In the genomic region with DNA sequence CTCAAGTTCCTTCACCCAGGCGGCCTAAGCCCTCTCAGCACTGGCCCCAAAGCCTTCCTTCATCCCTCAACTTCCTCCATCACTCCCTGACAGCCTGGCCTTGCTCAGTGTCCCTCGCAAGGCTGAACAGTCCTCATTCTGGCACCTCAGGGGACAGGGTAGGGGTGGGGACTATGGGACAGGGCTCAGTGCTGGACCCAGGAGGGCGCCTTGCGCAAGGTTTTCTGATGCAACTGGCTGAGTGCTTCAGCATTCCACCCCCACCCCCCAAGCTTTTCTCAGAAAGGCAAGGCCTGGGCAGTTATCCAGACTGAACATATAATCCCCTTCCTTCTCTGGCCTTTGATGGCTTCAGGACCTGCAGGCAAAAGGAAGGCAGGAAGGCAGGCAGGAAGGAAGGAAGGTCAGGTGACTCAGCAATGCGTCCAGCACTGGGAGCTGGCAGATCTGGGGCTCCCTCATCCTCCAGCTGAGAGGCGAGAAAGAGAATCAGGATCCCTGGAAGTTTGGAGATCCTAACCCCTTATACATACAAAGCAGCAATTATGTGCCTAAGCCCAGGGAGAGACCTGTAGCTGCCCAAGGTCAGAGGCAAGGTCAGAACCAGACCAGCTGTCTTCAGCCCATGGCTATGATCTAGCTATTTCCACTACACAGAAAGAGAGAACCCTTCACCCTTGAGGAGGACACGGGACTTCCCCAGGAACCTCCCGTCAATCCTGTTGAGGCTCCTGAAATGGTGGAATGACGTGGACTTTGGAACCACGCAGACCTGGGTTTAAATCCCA, we compare ENCODE assay signal across 1 cellular context.
A peak's percentile ranks its signal among the peaks of the same experiment; 100 is the strongest.
TF ChIP-seq lines count a peak whose summit lies in the region.

No MANE protein-coding gene starts in this region.

TF ChIP-seq in HepG2, 621 proteins besides CTCF, POLR2A, EP300 and RAD21 (continued from another document and continues in another):
- TF ChIP-seq, protein P1, sequence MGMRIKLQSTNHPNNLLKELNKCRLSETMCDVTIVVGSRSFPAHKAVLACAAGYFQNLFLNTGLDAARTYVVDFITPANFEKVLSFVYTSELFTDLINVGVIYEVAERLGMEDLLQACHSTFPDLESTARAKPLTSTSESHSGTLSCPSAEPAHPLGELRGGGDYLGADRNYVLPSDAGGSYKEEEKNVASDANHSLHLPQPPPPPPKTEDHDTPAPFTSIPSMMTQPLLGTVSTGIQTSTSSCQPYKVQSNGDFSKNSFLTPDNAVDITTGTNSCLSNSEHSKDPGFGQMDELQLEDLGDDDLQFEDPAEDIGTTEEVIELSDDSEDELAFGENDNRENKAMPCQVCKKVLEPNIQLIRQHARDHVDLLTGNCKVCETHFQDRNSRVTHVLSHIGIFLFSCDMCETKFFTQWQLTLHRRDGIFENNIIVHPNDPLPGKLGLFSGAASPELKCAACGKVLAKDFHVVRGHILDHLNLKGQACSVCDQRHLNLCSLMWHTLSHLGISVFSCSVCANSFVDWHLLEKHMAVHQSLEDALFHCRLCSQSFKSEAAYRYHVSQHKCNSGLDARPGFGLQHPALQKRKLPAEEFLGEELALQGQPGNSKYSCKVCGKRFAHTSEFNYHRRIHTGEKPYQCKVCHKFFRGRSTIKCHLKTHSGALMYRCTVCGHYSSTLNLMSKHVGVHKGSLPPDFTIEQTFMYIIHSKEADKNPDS (CRISPR knock-in tag; IDR thresholded peaks at IDR 0.05): peak; percentile 97
- peak; percentile 100 for TF ChIP-seq ZNF34 (CRISPR knock-in tag; IDR thresholded peaks at IDR 0.05; ENCODE audit: borderline replicate concordance)
- TF ChIP-seq SP140L (CRISPR knock-in tag; IDR thresholded peaks at IDR 0.05; ENCODE audit: borderline replicate concordance): peak; percentile 91; the same call in 1 of the 2 replicates
- TF ChIP-seq ATF7-NPFF (CRISPR knock-in tag; IDR thresholded peaks at IDR 0.05; ENCODE audit: low read depth): peak; percentile 65; the same call in 1 of the 2 replicates
- peak; percentile 91 for TF ChIP-seq ZNF317 (CRISPR knock-in tag; IDR thresholded peaks at IDR 0.05)
- peak; percentile 93 for TF ChIP-seq PHF5A (CRISPR knock-in tag; IDR thresholded peaks at IDR 0.05; ENCODE audit: low read depth, unreplicated experiment)
- peak; percentile 95 for TF ChIP-seq TEAD3 (CRISPR knock-in tag; optimal IDR thresholded peaks at IDR 0.05; ENCODE audit: borderline replicate concordance)
- TF ChIP-seq FOXA3 (CRISPR knock-in tag; IDR thresholded peaks at IDR 0.05): peak; percentile 93
- TF ChIP-seq, protein P2, sequence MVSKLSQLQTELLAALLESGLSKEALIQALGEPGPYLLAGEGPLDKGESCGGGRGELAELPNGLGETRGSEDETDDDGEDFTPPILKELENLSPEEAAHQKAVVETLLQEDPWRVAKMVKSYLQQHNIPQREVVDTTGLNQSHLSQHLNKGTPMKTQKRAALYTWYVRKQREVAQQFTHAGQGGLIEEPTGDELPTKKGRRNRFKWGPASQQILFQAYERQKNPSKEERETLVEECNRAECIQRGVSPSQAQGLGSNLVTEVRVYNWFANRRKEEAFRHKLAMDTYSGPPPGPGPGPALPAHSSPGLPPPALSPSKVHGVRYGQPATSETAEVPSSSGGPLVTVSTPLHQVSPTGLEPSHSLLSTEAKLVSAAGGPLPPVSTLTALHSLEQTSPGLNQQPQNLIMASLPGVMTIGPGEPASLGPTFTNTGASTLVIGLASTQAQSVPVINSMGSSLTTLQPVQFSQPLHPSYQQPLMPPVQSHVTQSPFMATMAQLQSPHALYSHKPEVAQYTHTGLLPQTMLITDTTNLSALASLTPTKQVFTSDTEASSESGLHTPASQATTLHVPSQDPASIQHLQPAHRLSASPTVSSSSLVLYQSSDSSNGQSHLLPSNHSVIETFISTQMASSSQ (IDR thresholded peaks at IDR 0.05; ENCODE audit: low read depth): peak; percentile 83
- TF ChIP-seq, protein P2 (CRISPR knock-in tag; IDR thresholded peaks at IDR 0.05; ENCODE audit: borderline replicate concordance): peak; percentile 96
- TF ChIP-seq GATA4 (IDR thresholded peaks at IDR 0.05; ENCODE audit: borderline replicate concordance, low read depth): peak; percentile 71
- TF ChIP-seq YY1 (IDR thresholded peaks at IDR 0.05; ENCODE audit: insufficient read depth, insufficient replicate concordance, low read depth, low read length): peak; percentile 63
- peak; percentile 86 for TF ChIP-seq KMT2B (CRISPR knock-in tag; IDR thresholded peaks at IDR 0.05)
- no peak; the same call in 1 of the 2 replicates for TF ChIP-seq NFE2L1 (CRISPR knock-in tag; IDR thresholded peaks at IDR 0.05; ENCODE audit: borderline replicate concordance)
- TF ChIP-seq FOXA1 (IDR thresholded peaks at IDR 0.05): no peak
- peak; percentile 66; the same call in 1 of the 2 replicates for TF ChIP-seq FOXA1 (CRISPR knock-in tag; IDR thresholded peaks at IDR 0.05)
- TF ChIP-seq, protein P3, sequence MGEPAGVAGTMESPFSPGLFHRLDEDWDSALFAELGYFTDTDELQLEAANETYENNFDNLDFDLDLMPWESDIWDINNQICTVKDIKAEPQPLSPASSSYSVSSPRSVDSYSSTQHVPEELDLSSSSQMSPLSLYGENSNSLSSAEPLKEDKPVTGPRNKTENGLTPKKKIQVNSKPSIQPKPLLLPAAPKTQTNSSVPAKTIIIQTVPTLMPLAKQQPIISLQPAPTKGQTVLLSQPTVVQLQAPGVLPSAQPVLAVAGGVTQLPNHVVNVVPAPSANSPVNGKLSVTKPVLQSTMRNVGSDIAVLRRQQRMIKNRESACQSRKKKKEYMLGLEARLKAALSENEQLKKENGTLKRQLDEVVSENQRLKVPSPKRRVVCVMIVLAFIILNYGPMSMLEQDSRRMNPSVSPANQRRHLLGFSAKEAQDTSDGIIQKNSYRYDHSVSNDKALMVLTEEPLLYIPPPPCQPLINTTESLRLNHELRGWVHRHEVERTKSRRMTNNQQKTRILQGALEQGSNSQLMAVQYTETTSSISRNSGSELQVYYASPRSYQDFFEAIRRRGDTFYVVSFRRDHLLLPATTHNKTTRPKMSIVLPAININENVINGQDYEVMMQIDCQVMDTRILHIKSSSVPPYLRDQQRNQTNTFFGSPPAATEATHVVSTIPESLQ (CRISPR knock-in tag; conservative IDR thresholded peaks at IDR 0.05): 0 out of 2 replicates have a peak, but pooled peaks have one; percentile 55
- peak; percentile 92 for TF ChIP-seq ZBTB38 (CRISPR knock-in tag; IDR thresholded peaks at IDR 0.05)
- peak; percentile 48; the same call in 1 of the 2 replicates for TF ChIP-seq ZKSCAN1 (IDR thresholded peaks at IDR 0.05; ENCODE audit: low read length)
- peak; percentile 82 for TF ChIP-seq ZNF605 (CRISPR knock-in tag; IDR thresholded peaks at IDR 0.05)
- TF ChIP-seq GATAD1 (CRISPR knock-in tag; IDR thresholded peaks at IDR 0.05): peak; percentile 72
- TF ChIP-seq FOXJ3 (CRISPR knock-in tag; IDR thresholded peaks at IDR 0.05; ENCODE audit: borderline replicate concordance): peak; percentile 40; the same call in 1 of the 2 replicates
- TF ChIP-seq NR2F1 (CRISPR knock-in tag; IDR thresholded peaks at IDR 0.05): peak; percentile 25 to 63; a peak in 3 of 4 replicates
- no peak for TF ChIP-seq SP2 (CRISPR knock-in tag; IDR thresholded peaks at IDR 0.05)
- TF ChIP-seq FOXC1 (CRISPR knock-in tag; IDR thresholded peaks at IDR 0.05; ENCODE audit: borderline replicate concordance): peak; percentile 97
- TF ChIP-seq ZNF160 (CRISPR knock-in tag; IDR thresholded peaks at IDR 0.05): peak; percentile 11
- TF ChIP-seq, protein P4, sequence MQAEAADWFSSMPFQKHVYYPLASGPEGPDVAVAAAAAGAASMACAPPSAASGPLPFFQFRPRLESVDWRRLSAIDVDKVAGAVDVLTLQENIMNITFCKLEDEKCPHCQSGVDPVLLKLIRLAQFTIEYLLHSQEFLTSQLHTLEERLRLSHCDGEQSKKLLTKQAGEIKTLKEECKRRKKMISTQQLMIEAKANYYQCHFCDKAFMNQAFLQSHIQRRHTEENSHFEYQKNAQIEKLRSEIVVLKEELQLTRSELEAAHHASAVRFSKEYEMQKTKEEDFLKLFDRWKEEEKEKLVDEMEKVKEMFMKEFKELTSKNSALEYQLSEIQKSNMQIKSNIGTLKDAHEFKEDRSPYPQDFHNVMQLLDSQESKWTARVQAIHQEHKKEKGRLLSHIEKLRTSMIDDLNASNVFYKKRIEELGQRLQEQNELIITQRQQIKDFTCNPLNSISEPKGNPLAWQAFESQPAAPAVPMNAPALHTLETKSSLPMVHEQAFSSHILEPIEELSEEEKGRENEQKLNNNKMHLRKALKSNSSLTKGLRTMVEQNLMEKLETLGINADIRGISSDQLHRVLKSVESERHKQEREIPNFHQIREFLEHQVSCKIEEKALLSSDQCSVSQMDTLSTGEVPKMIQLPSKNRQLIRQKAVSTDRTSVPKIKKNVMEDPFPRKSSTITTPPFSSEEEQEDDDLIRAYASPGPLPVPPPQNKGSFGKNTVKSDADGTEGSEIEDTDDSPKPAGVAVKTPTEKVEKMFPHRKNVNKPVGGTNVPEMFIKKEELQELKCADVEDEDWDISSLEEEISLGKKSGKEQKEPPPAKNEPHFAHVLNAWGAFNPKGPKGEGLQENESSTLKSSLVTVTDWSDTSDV (CRISPR knock-in tag; IDR thresholded peaks at IDR 0.05): no peak
- TF ChIP-seq SIX1 (CRISPR knock-in tag; IDR thresholded peaks at IDR 0.05; ENCODE audit: borderline replicate concordance): peak; percentile 80
- TF ChIP-seq GFI1 (CRISPR knock-in tag; IDR thresholded peaks at IDR 0.05; ENCODE audit: borderline replicate concordance): peak; percentile 92
- peak; percentile 99 for TF ChIP-seq SALL2 (CRISPR knock-in tag; IDR thresholded peaks at IDR 0.05)
- TF ChIP-seq MTA1 (CRISPR knock-in tag; IDR thresholded peaks at IDR 0.05; ENCODE audit: borderline replicate concordance): peak; percentile 100
- TF ChIP-seq ZNF792 (CRISPR knock-in tag; IDR thresholded peaks at IDR 0.05): peak; percentile 97
- TF ChIP-seq, protein P5, sequence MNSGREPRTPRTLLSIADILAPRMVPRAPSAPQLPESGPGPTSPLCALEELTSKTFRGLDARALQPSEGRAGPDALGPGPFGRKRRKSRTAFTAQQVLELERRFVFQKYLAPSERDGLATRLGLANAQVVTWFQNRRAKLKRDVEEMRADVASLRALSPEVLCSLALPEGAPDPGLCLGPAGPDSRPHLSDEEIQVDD (CRISPR knock-in tag; IDR thresholded peaks at IDR 0.05; ENCODE audit: borderline replicate concordance): 0 out of 2 replicates have a peak, but pooled peaks have one; percentile 21
- no peak for TF ChIP-seq SRSF9 (IDR thresholded peaks at IDR 0.05; ENCODE audit: borderline replicate concordance, insufficient read depth, low read depth, low read length, poor library complexity, severe bottlenecking)
- TF ChIP-seq, protein P6, sequence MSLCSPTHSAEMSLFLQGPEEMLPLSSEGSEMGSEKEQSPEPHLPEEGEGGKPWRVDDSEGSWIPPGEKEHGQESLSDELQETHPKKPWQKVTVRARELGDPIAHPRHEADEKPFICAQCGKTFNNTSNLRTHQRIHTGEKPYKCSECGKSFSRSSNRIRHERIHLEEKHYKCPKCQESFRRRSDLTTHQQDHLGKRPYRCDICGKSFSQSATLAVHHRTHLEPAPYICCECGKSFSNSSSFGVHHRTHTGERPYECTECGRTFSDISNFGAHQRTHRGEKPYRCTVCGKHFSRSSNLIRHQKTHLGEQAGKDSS (CRISPR knock-in tag; IDR thresholded peaks at IDR 0.05; ENCODE audit: borderline replicate concordance, low read depth): peak; percentile 90; the same call in 1 of the 2 replicates
- TF ChIP-seq, protein P7, sequence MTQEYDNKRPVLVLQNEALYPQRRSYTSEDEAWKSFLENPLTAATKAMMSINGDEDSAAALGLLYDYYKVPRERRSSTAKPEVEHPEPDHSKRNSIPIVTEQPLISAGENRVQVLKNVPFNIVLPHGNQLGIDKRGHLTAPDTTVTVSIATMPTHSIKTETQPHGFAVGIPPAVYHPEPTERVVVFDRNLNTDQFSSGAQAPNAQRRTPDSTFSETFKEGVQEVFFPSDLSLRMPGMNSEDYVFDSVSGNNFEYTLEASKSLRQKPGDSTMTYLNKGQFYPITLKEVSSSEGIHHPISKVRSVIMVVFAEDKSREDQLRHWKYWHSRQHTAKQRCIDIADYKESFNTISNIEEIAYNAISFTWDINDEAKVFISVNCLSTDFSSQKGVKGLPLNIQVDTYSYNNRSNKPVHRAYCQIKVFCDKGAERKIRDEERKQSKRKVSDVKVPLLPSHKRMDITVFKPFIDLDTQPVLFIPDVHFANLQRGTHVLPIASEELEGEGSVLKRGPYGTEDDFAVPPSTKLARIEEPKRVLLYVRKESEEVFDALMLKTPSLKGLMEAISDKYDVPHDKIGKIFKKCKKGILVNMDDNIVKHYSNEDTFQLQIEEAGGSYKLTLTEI (CRISPR knock-in tag; conservative IDR thresholded peaks at IDR 0.05): no peak
- TF ChIP-seq, protein P8, sequence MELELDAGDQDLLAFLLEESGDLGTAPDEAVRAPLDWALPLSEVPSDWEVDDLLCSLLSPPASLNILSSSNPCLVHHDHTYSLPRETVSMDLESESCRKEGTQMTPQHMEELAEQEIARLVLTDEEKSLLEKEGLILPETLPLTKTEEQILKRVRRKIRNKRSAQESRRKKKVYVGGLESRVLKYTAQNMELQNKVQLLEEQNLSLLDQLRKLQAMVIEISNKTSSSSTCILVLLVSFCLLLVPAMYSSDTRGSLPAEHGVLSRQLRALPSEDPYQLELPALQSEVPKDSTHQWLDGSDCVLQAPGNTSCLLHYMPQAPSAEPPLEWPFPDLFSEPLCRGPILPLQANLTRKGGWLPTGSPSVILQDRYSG (CRISPR knock-in tag; IDR thresholded peaks at IDR 0.05): no peak
- TF ChIP-seq, protein P9, sequence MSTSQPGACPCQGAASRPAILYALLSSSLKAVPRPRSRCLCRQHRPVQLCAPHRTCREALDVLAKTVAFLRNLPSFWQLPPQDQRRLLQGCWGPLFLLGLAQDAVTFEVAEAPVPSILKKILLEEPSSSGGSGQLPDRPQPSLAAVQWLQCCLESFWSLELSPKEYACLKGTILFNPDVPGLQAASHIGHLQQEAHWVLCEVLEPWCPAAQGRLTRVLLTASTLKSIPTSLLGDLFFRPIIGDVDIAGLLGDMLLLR (CRISPR knock-in tag; IDR thresholded peaks at IDR 0.05): no peak
- TF ChIP-seq HOXA5 (CRISPR knock-in tag; IDR thresholded peaks at IDR 0.05): no peak; the same call in none of the 2 replicates
- TF ChIP-seq ZZZ3 (CRISPR knock-in tag; IDR thresholded peaks at IDR 0.05; ENCODE audit: borderline replicate concordance): peak; percentile 36; the same call in 1 of the 2 replicates
- peak; percentile 97 for TF ChIP-seq ZSCAN29 (CRISPR knock-in tag; conservative IDR thresholded peaks at IDR 0.05)
- TF ChIP-seq, protein P10, sequence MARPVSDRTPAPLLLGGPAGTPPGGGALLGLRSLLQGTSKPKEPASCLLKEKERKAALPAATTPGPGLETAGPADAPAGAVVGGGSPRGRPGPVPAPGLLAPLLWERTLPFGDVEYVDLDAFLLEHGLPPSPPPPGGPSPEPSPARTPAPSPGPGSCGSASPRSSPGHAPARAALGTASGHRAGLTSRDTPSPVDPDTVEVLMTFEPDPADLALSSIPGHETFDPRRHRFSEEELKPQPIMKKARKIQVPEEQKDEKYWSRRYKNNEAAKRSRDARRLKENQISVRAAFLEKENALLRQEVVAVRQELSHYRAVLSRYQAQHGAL (CRISPR knock-in tag; IDR thresholded peaks at IDR 0.05; ENCODE audit: not compliant biosample characterization): no peak
- TF ChIP-seq ATM (IDR thresholded peaks at IDR 0.05; ENCODE audit: borderline replicate concordance): no peak
